In the genomic region with DNA sequence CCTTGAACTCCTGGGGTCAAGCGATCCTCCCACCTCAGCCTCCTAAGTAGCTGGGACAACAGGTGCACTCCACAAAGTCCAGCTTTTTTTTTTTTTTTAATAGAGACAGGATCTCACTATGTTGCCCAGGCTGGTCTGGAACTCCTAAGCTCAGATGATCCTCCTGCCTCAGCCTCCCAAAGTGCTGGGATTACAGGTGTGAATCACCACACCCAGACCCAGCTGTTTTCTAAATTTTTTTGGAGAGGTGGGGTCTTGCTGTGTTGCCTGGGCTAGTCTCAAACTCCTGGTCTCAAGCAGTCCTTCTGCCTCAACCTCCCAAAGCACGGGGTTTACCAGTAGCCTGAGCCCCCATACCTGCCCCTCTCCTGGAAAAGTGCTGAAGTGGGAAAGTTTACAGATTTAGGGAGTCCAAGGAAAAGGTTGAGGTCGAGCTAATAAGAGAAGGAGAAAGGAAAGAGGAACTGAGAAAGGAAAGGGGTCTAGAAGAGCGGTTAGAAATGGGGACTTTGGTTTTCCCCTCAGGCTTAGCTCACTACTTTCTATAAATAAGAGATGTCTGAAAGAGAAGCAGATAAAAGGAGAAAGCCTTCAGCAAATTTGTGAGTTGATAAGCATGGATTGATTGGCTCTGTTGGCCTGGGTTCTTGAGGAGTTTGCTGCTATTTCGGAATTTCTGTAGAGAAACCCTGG, we compare ENCODE assay signal across 2 cellular contexts.
TF ChIP-seq lines count a peak whose summit lies in the region.

No MANE protein-coding gene starts in this region.

TF ChIP-seq in GM23338, 12 proteins besides CTCF, POLR2A, EP300 and RAD21 (continued from another document and continues in another):
- TF ChIP-seq, protein P1, sequence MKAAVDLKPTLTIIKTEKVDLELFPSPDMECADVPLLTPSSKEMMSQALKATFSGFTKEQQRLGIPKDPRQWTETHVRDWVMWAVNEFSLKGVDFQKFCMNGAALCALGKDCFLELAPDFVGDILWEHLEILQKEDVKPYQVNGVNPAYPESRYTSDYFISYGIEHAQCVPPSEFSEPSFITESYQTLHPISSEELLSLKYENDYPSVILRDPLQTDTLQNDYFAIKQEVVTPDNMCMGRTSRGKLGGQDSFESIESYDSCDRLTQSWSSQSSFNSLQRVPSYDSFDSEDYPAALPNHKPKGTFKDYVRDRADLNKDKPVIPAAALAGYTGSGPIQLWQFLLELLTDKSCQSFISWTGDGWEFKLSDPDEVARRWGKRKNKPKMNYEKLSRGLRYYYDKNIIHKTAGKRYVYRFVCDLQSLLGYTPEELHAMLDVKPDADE (IDR thresholded peaks at IDR 0.05), result no peak
- TF ChIP-seq ZNF331 (CRISPR knock-in tag; IDR thresholded peaks at IDR 0.05; ENCODE audit: low read depth) (no peak), ZNF114 (CRISPR knock-in tag; IDR thresholded peaks at IDR 0.05) (no peak), POLR2AphosphoS5 (IDR thresholded peaks at IDR 0.05; ENCODE audit: low read depth) (no peak), CREB1 (CRISPR knock-in tag; IDR thresholded peaks at IDR 0.05; ENCODE audit: low read depth) (no peak), EZH2phosphoT487 (IDR thresholded peaks at IDR 0.05; ENCODE audit: unreplicated experiment) (no peak), EZH2 (IDR thresholded peaks at IDR 0.05; ENCODE audit: low read depth, unreplicated experiment) (no peak), JUNB (IDR thresholded peaks at IDR 0.05; ENCODE audit: unreplicated experiment) (no peak)
- TF ChIP-seq, protein P2, sequence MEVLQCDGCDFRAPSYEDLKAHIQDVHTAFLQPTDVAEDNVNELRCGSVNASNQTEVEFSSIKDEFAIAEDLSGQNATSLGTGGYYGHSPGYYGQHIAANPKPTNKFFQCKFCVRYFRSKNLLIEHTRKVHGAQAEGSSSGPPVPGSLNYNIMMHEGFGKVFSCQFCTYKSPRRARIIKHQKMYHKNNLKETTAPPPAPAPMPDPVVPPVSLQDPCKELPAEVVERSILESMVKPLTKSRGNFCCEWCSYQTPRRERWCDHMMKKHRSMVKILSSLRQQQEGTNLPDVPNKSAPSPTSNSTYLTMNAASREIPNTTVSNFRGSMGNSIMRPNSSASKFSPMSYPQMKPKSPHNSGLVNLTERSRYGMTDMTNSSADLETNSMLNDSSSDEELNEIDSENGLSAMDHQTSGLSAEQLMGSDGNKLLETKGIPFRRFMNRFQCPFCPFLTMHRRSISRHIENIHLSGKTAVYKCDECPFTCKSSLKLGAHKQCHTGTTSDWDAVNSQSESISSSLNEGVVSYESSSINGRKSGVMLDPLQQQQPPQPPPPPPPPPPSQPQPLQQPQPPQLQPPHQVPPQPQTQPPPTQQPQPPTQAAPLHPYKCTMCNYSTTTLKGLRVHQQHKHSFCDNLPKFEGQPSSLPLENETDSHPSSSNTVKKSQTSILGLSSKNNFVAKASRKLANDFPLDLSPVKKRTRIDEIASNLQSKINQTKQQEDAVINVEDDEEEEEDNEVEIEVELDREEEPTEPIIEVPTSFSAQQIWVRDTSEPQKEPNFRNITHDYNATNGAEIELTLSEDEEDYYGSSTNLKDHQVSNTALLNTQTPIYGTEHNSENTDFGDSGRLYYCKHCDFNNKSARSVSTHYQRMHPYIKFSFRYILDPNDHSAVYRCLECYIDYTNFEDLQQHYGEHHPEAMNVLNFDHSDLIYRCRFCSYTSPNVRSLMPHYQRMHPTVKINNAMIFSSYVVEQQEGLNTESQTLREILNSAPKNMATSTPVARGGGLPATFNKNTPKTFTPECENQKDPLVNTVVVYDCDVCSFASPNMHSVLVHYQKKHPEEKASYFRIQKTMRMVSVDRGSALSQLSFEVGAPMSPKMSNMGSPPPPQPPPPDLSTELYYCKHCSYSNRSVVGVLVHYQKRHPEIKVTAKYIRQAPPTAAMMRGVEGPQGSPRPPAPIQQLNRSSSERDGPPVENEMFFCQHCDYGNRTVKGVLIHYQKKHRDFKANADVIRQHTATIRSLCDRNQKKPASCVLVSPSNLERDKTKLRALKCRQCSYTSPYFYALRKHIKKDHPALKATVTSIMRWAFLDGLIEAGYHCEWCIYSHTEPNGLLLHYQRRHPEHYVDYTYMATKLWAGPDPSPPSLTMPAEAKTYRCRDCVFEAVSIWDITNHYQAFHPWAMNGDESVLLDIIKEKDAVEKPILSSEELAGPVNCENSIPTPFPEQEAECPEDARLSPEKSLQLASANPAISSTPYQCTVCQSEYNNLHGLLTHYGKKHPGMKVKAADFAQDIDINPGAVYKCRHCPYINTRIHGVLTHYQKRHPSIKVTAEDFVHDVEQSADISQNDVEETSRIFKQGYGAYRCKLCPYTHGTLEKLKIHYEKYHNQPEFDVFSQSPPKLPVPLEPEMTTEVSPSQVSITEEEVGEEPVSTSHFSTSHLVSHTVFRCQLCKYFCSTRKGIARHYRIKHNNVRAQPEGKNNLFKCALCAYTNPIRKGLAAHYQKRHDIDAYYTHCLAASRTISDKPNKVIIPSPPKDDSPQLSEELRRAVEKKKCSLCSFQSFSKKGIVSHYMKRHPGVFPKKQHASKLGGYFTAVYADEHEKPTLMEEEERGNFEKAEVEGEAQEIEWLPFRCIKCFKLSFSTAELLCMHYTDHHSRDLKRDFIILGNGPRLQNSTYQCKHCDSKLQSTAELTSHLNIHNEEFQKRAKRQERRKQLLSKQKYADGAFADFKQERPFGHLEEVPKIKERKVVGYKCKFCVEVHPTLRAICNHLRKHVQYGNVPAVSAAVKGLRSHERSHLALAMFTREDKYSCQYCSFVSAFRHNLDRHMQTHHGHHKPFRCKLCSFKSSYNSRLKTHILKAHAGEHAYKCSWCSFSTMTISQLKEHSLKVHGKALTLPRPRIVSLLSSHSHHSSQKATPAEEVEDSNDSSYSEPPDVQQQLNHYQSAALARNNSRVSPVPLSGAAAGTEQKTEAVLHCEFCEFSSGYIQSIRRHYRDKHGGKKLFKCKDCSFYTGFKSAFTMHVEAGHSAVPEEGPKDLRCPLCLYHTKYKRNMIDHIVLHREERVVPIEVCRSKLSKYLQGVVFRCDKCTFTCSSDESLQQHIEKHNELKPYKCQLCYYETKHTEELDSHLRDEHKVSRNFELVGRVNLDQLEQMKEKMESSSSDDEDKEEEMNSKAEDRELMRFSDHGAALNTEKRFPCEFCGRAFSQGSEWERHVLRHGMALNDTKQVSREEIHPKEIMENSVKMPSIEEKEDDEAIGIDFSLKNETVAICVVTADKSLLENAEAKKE (CRISPR knock-in tag; IDR thresholded peaks at IDR 0.05), result no peak

TF ChIP-seq in GM12878, 131 proteins besides CTCF, POLR2A, EP300 and RAD21 (continued from another document and continues in another):
- TF ChIP-seq, protein P3, sequence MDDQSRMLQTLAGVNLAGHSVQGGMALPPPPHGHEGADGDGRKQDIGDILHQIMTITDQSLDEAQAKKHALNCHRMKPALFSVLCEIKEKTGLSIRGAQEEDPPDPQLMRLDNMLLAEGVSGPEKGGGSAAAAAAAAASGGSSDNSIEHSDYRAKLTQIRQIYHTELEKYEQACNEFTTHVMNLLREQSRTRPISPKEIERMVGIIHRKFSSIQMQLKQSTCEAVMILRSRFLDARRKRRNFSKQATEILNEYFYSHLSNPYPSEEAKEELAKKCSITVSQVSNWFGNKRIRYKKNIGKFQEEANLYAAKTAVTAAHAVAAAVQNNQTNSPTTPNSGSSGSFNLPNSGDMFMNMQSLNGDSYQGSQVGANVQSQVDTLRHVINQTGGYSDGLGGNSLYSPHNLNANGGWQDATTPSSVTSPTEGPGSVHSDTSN (IDR thresholded peaks at IDR 0.05; ENCODE audit: insufficient replicate concordance, low read depth, low read length), result no peak
- TF ChIP-seq, protein P4, sequence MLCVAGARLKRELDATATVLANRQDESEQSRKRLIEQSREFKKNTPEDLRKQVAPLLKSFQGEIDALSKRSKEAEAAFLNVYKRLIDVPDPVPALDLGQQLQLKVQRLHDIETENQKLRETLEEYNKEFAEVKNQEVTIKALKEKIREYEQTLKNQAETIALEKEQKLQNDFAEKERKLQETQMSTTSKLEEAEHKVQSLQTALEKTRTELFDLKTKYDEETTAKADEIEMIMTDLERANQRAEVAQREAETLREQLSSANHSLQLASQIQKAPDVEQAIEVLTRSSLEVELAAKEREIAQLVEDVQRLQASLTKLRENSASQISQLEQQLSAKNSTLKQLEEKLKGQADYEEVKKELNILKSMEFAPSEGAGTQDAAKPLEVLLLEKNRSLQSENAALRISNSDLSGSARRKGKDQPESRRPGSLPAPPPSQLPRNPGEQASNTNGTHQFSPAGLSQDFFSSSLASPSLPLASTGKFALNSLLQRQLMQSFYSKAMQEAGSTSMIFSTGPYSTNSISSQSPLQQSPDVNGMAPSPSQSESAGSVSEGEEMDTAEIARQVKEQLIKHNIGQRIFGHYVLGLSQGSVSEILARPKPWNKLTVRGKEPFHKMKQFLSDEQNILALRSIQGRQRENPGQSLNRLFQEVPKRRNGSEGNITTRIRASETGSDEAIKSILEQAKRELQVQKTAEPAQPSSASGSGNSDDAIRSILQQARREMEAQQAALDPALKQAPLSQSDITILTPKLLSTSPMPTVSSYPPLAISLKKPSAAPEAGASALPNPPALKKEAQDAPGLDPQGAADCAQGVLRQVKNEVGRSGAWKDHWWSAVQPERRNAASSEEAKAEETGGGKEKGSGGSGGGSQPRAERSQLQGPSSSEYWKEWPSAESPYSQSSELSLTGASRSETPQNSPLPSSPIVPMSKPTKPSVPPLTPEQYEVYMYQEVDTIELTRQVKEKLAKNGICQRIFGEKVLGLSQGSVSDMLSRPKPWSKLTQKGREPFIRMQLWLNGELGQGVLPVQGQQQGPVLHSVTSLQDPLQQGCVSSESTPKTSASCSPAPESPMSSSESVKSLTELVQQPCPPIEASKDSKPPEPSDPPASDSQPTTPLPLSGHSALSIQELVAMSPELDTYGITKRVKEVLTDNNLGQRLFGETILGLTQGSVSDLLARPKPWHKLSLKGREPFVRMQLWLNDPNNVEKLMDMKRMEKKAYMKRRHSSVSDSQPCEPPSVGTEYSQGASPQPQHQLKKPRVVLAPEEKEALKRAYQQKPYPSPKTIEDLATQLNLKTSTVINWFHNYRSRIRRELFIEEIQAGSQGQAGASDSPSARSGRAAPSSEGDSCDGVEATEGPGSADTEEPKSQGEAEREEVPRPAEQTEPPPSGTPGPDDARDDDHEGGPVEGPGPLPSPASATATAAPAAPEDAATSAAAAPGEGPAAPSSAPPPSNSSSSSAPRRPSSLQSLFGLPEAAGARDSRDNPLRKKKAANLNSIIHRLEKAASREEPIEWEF (IDR thresholded peaks at IDR 0.05; ENCODE audit: insufficient replicate concordance, low read depth, low read length), result peak; percentile 65
- TF ChIP-seq HDAC2 (IDR thresholded peaks at IDR 0.05) (0 out of 2 replicates have a peak, but pooled peaks have one; percentile 32), PAX8 (IDR thresholded peaks at IDR 0.05) (no peak), SREBF1 (IDR thresholded peaks at IDR 0.05; ENCODE audit: low read length) (no peak), MEF2B (IDR thresholded peaks at IDR 0.05; ENCODE audit: partially characterized antibody, poor library complexity, severe bottlenecking) (peak; percentile 89), KLF5 (IDR thresholded peaks at IDR 0.05; ENCODE audit: partially characterized antibody) (no peak), CHD2 (IDR thresholded peaks at IDR 0.05; ENCODE audit: borderline replicate concordance, low read depth, low read length) (no peak; the same call in 1 of the 2 replicates), CEBPB (IDR thresholded peaks at IDR 0.05; ENCODE audit: borderline replicate concordance in 1 of 2, low read depth in 2 of 2, low read length in 2 of 2) (0 out of 4 replicates have a peak, but pooled peaks of 1 of the 2 experiments have one; percentile 51), FOXM1 (IDR thresholded peaks at IDR 0.05; ENCODE audit: low read depth, low read length) (peak; percentile 94), GATAD2B (conservative IDR thresholded peaks at IDR 0.05; ENCODE audit: low read depth) (peak; percentile 98), FOS (IDR thresholded peaks at IDR 0.05; ENCODE audit: borderline replicate concordance, extremely low read depth, insufficient read length) (no peak), KDM1A (IDR thresholded peaks at IDR 0.05; ENCODE audit: borderline replicate concordance) (no peak), ZNF274 (IDR thresholded peaks at IDR 0.05; ENCODE audit: insufficient read depth, insufficient read length) (no peak), ZSCAN29 (IDR thresholded peaks at IDR 0.05) (no peak)
- TF ChIP-seq, protein P5, sequence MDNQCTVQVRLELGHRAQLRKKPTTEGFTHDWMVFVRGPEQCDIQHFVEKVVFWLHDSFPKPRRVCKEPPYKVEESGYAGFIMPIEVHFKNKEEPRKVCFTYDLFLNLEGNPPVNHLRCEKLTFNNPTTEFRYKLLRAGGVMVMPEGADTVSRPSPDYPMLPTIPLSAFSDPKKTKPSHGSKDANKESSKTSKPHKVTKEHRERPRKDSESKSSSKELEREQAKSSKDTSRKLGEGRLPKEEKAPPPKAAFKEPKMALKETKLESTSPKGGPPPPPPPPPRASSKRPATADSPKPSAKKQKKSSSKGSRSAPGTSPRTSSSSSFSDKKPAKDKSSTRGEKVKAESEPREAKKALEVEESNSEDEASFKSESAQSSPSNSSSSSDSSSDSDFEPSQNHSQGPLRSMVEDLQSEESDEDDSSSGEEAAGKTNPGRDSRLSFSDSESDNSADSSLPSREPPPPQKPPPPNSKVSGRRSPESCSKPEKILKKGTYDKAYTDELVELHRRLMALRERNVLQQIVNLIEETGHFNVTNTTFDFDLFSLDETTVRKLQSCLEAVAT (IDR thresholded peaks at IDR 0.05), result peak; percentile 91
- TF ChIP-seq, protein P6, sequence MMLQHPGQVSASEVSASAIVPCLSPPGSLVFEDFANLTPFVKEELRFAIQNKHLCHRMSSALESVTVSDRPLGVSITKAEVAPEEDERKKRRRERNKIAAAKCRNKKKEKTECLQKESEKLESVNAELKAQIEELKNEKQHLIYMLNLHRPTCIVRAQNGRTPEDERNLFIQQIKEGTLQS (IDR thresholded peaks at IDR 0.05; ENCODE audit: borderline replicate concordance, extremely low read depth, low read depth, low read length), result no peak
- TF ChIP-seq, protein P7, sequence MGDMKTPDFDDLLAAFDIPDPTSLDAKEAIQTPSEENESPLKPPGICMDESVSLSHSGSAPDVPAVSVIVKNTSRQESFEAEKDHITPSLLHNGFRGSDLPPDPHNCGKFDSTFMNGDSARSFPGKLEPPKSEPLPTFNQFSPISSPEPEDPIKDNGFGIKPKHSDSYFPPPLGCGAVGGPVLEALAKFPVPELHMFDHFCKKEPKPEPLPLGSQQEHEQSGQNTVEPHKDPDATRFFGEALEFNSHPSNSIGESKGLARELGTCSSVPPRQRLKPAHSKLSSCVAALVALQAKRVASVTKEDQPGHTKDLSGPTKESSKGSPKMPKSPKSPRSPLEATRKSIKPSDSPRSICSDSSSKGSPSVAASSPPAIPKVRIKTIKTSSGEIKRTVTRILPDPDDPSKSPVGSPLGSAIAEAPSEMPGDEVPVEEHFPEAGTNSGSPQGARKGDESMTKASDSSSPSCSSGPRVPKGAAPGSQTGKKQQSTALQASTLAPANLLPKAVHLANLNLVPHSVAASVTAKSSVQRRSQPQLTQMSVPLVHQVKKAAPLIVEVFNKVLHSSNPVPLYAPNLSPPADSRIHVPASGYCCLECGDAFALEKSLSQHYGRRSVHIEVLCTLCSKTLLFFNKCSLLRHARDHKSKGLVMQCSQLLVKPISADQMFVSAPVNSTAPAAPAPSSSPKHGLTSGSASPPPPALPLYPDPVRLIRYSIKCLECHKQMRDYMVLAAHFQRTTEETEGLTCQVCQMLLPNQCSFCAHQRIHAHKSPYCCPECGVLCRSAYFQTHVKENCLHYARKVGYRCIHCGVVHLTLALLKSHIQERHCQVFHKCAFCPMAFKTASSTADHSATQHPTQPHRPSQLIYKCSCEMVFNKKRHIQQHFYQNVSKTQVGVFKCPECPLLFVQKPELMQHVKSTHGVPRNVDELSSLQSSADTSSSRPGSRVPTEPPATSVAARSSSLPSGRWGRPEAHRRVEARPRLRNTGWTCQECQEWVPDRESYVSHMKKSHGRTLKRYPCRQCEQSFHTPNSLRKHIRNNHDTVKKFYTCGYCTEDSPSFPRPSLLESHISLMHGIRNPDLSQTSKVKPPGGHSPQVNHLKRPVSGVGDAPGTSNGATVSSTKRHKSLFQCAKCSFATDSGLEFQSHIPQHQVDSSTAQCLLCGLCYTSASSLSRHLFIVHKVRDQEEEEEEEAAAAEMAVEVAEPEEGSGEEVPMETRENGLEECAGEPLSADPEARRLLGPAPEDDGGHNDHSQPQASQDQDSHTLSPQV (IDR thresholded peaks at IDR 0.05), result no peak
